2 cellular contexts compared by ENCODE assay signal in genomic region chr1:111228748-111229126, GRCh38.
A peak's percentile ranks its signal among the peaks of the same experiment; 100 is the strongest.
TF ChIP-seq lines count a peak whose summit lies in the region.

No MANE protein-coding gene starts in this region.

TF ChIP-seq in endothelial cell of umbilical vein, 7 proteins besides CTCF, POLR2A, EP300 and RAD21:
- TF ChIP-seq POLR2AphosphoS5 (IDR thresholded peaks at IDR 0.05; ENCODE audit: insufficient read depth, low read depth, low read length), result no peak
- no peak for TF ChIP-seq GATA2 (IDR thresholded peaks at IDR 0.05; ENCODE audit: insufficient read depth, insufficient read length, low read depth, low read length)
- TF ChIP-seq MAX (IDR thresholded peaks at IDR 0.05; ENCODE audit: insufficient read depth, insufficient read length), result no peak
- TF ChIP-seq FOS (IDR thresholded peaks at IDR 0.05; ENCODE audit: borderline replicate concordance, insufficient read depth, low read length), result peak; percentile 1
- TF ChIP-seq MYC (IDR thresholded peaks at IDR 0.05; ENCODE audit: low read depth, low read length), result no peak
- no peak for TF ChIP-seq EZH2 (IDR thresholded peaks at IDR 0.05; ENCODE audit: borderline replicate concordance, low read depth, low read length, severe bottlenecking)
TF ChIP-seq in endothelial cell of umbilical vein: peak in this region for 1.

TF ChIP-seq in GM23338, 12 proteins besides CTCF, POLR2A, EP300 and RAD21:
- TF ChIP-seq POLR2AphosphoS5 (IDR thresholded peaks at IDR 0.05; ENCODE audit: low read depth) (no peak), STAT1 (IDR thresholded peaks at IDR 0.05; ENCODE audit: unreplicated experiment) (no peak), ETS1 (IDR thresholded peaks at IDR 0.05) (no peak), CREB1 (CRISPR knock-in tag; IDR thresholded peaks at IDR 0.05; ENCODE audit: low read depth) (no peak), REST (IDR thresholded peaks at IDR 0.05; ENCODE audit: unreplicated experiment) (no peak), EZH2phosphoT487 (IDR thresholded peaks at IDR 0.05; ENCODE audit: unreplicated experiment) (no peak), EZH2 (IDR thresholded peaks at IDR 0.05; ENCODE audit: low read depth, unreplicated experiment) (no peak), JUNB (IDR thresholded peaks at IDR 0.05; ENCODE audit: unreplicated experiment) (no peak), NANOG (IDR thresholded peaks at IDR 0.05; ENCODE audit: borderline replicate concordance) (no peak), ZNF114 (CRISPR knock-in tag; IDR thresholded peaks at IDR 0.05) (no peak), ZNF331 (CRISPR knock-in tag; IDR thresholded peaks at IDR 0.05; ENCODE audit: low read depth) (no peak), ZNF462 (CRISPR knock-in tag; IDR thresholded peaks at IDR 0.05) (no peak)
TF ChIP-seq in GM23338: peak in this region for 0.
